In genomic region chr1:59298178-59298583, GRCh38 we compare ENCODE assay signal across 9 cellular contexts. TPM values are rescaled to one million over a fixed set of nuclear protein-coding genes. Genes with fewer than 3 reads are reported as not detected.
DNase-seq lines count a peak whose midpoint lies in the region; ATAC-seq, FAIRE-seq and TF ChIP-seq lines count a peak whose summit lies in the region.
"Had no signal": no experiment of that assay in that cellular context is flagged by ENCODE, and none has a peak within 500 bp of the region (broad histone marks: within the 10 kb centered on the region; RNA-seq: fewer than 3 reads in every experiment).

No MANE protein-coding gene starts in this region.

- peak overlapping the region in 1 of 2 experiments; percentile 52; a peak in 1 of 4 replicates for H3K4me2 ChIP-seq in H1 (ENCODE audit: insufficient read depth in 1 of 2, low read depth in 2 of 2, low read length in 2 of 2)

- no peak overlapping the region for H3K56ac ChIP-seq in H1 (replicated peaks; ENCODE audit: insufficient read length, low read depth, low read length)

- peaks cover 10% of the 10 kb centered on the region for H3K36me3 Mint-ChIP-seq in stimulated activated naive CD8-positive, alpha-beta T cell treated with anti-CD3 and anti-CD28 coated beads, Interleukin-15, Interleukin-2, amounts not matched to agents 100 ng/mL and 50 ng/mL, for 24 hours (ENCODE audit: low read depth)
- peaks cover 44% of the 10 kb centered on the region for H3K36me3 Mint-ChIP-seq in nephron progenitor cell (ENCODE audit: low read depth)

- no peak overlapping the region for H4K5ac ChIP-seq in H1 (ENCODE audit: insufficient read length, low read depth, low read length)

- no peaks in the 10 kb centered on the region for H4K20me1 ChIP-seq in H1 (replicated peaks in 1 of 2; ENCODE audit: control insufficient read depth in 1 of 2, insufficient read depth in 2 of 2, low read length in 2 of 2)

- no peak overlapping the region for H4K8ac ChIP-seq in H1 (ENCODE audit: extremely low read depth, insufficient read depth, low read length)

- H3K36me3 ChIP-seq in H1 (ENCODE audit: control insufficient read depth in 2 of 4, insufficient read depth in 4 of 4, low read length in 3 of 4), result no peaks in the 10 kb centered on the region; a peak in 1 of 8 replicates

- TF ChIP-seq EP300 in H1 (IDR thresholded peaks at IDR 0.05; ENCODE audit: borderline replicate concordance in 1 of 2, low read depth in 2 of 2, low read length in 2 of 2), result no peak

- CTCF ChIA-PET in H1 (lab: Charles Lee; ENCODE audit: partially characterized antibody), result interaction anchor here (0.7 kb wide), 2 partner anchors 23 to 285 kb away, joined by 3 read pairs; no protein-coding TSS in a partner anchor

- WGBS in H1 (ENCODE audit: extremely low coverage in 1 of 2, insufficient coverage in 1 of 2, insufficient read length in 1 of 2, insufficient replicate concordance in 2 of 2, low coverage in 1 of 2, low lambda C conversion rate in 2 of 2, missing lambda C conversion rate in 1 of 2), 2 experiments, result 88% methylated on average over 1 of the region's 1 CpG; no CpG with 5 or more reads in 1 of the 2 experiments

- H3K4me3 Mint-ChIP-seq in stimulated activated naive CD8-positive, alpha-beta T cell treated with anti-CD3 and anti-CD28 coated beads, Interleukin-15, Interleukin-2, amounts not matched to agents 100 ng/mL and 50 ng/mL, for 24 hours, result peak overlapping the region; percentile 87
- H3K4me3 Mint-ChIP-seq in nephron progenitor cell, result peak overlapping the region; percentile 57

- H4K91ac ChIP-seq in H1 (replicated peaks; ENCODE audit: insufficient read length, low read length), result no peak overlapping the region

- H3K4me1 ChIP-seq in H1 (replicated peaks in 1 of 4; ENCODE audit: control insufficient read depth in 3 of 4, insufficient read depth in 4 of 4, low read length in 3 of 4), result peaks cover 0 to 7% (median 3%) of the 10 kb centered on the region in 4 experiments; a peak in 4 of 7 replicates

- H3K27ac ChIP-seq in H1 (ENCODE audit: low read depth, low read length), result no peak overlapping the region

- H2AFZ ChIP-seq in H1 (ENCODE audit: low read length), result no peak overlapping the region

- no peak for TF ChIP-seq POLR2A in H1 (IDR thresholded peaks at IDR 0.05; ENCODE audit: control extremely low read depth in 1 of 2, low read depth in 2 of 2, low read length in 2 of 2)

- H3K27ac Mint-ChIP-seq in stimulated activated naive CD8-positive, alpha-beta T cell treated with anti-CD3 and anti-CD28 coated beads, Interleukin-15, Interleukin-2, amounts not matched to agents 100 ng/mL and 50 ng/mL, for 24 hours, result peak overlapping the region; percentile 89
- peak overlapping the region; percentile 64 for H3K27ac Mint-ChIP-seq in nephron progenitor cell

- no peak for TF ChIP-seq RAD21 in H1 (IDR thresholded peaks at IDR 0.05 in 1 of 2, conservative IDR thresholded peaks at IDR 0.05 in 1 of 2; ENCODE audit: low read depth in 2 of 2, low read length in 2 of 2)

- H2BK20ac ChIP-seq in H1 (ENCODE audit: low read length), result 0 out of 2 replicates have a peak overlapping the region, but pooled peaks have one; percentile 55

- H2AK5ac ChIP-seq in H1 (ENCODE audit: low read depth, low read length), result no peak overlapping the region

- no peak overlapping the region for H3K18ac ChIP-seq in H1 (ENCODE audit: extremely low read depth, low read length)

- H3K9me3 ChIP-seq in H1 (ENCODE audit: insufficient read depth in 2 of 2, low read depth in 1 of 2, low read length in 1 of 2), result 0 out of 4 replicates have a peak, but pooled peaks cover 0 to 3% of the 10 kb centered on the region in 2 experiments

- peaks cover 34% of the 10 kb centered on the region for H3K4me1 Mint-ChIP-seq in stimulated activated naive CD8-positive, alpha-beta T cell treated with anti-CD3 and anti-CD28 coated beads, Interleukin-15, Interleukin-2, amounts not matched to agents 100 ng/mL and 50 ng/mL, for 24 hours (ENCODE audit: low read depth)
- peaks cover 37% of the 10 kb centered on the region for H3K4me1 Mint-ChIP-seq in nephron progenitor cell

- H3K9ac ChIP-seq in H1 (replicated peaks in 1 of 4; ENCODE audit: extremely low read depth in 1 of 4, low read depth in 3 of 4, low read length in 3 of 4), result no peak overlapping the region

- H3K23ac ChIP-seq in H1 (ENCODE audit: insufficient read length), result no peak overlapping the region

- H2BK15ac ChIP-seq in H1 (ENCODE audit: low read length), result peak overlapping the region; percentile 54; the same call in 1 of the 2 replicates

- no peak overlapping the region for H2BK5ac ChIP-seq in H1 (ENCODE audit: low read depth, low read length)

- no peak for ATAC-seq in stimulated activated naive CD8-positive, alpha-beta T cell treated with anti-CD3 and anti-CD28 coated beads, Interleukin-15, Interleukin-2, amounts not matched to agents 100 U/mL and 50 U/mL, for 24 hours
- ATAC-seq in HG03354 (IDR thresholded peaks at IDR 0.05; ENCODE audit: poor library complexity, severe bottlenecking, unreplicated experiment), result no peak

- H2BK120ac ChIP-seq in H1 (replicated peaks; ENCODE audit: low read depth, low read length), result no peak overlapping the region

- no peak for DNase-seq in stimulated activated naive CD8-positive, alpha-beta T cell treated with anti-CD3 and anti-CD28 coated beads, Interleukin-15, Interleukin-2, amounts not matched to agents 100 U/mL and 50 U/mL, for 24 hours
- DNase-seq in H1 (ENCODE audit: low read depth in 1 of 2, low spot score in 2 of 2) (no peak), nephron progenitor cell (no peak), NCI-H2081 (lab: John Stamatoyannopoulos, UW) (no peak), NCI-H1417 (lab: John Stamatoyannopoulos, UW) (no peak), AG08396 (ENCODE audit: low spot score) (no peak)
- DNase-seq: erythroblast had no signal

- H3K27me3 Mint-ChIP-seq in stimulated activated naive CD8-positive, alpha-beta T cell treated with anti-CD3 and anti-CD28 coated beads, Interleukin-15, Interleukin-2, amounts not matched to agents 100 ng/mL and 50 ng/mL, for 24 hours, result no peaks in the 10 kb centered on the region
- H3K27me3 Mint-ChIP-seq in nephron progenitor cell (ENCODE audit: low read depth, poor library complexity), result peaks cover 4% of the 10 kb centered on the region

- H3K27me3 ChIP-seq in H1 (replicated peaks in 1 of 4; ENCODE audit: control insufficient read depth in 3 of 4, extremely low read depth in 1 of 4, insufficient read depth in 3 of 4, low read length in 3 of 4), result no peaks in the 10 kb centered on the region

- H3K23me2 ChIP-seq in H1 (ENCODE audit: low read depth, low read length), result peaks cover 6% of the 10 kb centered on the region

- POLR2A ChIA-PET in H1 (lab: Charles Lee; ENCODE audit: partially characterized antibody), result no interaction called here

- H2BK12ac ChIP-seq in H1 (ENCODE audit: low read depth, low read length), result no peak overlapping the region; the same call in 1 of the 2 replicates

- H3K4me3 ChIP-seq in H1 (ENCODE audit: extremely low read depth in 1 of 4, insufficient read depth in 2 of 4, low read depth in 3 of 4, low read length in 4 of 4), result no peak overlapping the region

- TF ChIP-seq CTCF in H1 (IDR thresholded peaks at IDR 0.05; ENCODE audit: control extremely low read depth in 1 of 3, insufficient read depth in 1 of 3, low read depth in 1 of 3, low read length in 3 of 3) (no peak), nephron progenitor cell (IDR thresholded peaks at IDR 0.05) (no peak)

- H3K79me1 ChIP-seq in H1 (ENCODE audit: low read depth, low read length), result no peaks in the 10 kb centered on the region; the same call in 1 of the 2 replicates

- no peak overlapping the region for H3K14ac ChIP-seq in H1 (ENCODE audit: insufficient read length)

- FAIRE-seq in H1 (lab: Jason Lieb, UNC), result no peak

- H3K79me2 ChIP-seq in H1 (ENCODE audit: control insufficient read depth in 1 of 2, insufficient read depth in 2 of 2, low read length in 2 of 2), result no peaks in the 10 kb centered on the region

- no peak overlapping the region for H3K4ac ChIP-seq in H1 (replicated peaks; ENCODE audit: insufficient read length, low read depth, low read length)

- peaks cover 5% of the 10 kb centered on the region for H3K9me3 Mint-ChIP-seq in stimulated activated naive CD8-positive, alpha-beta T cell treated with anti-CD3 and anti-CD28 coated beads, Interleukin-15, Interleukin-2, amounts not matched to agents 100 ng/mL and 50 ng/mL, for 24 hours
- H3K9me3 Mint-ChIP-seq in nephron progenitor cell, result peaks cover 39% of the 10 kb centered on the region

TF ChIP-seq in H1, 55 proteins besides CTCF, POLR2A, EP300 and RAD21 (continues in another document):
- no peak for TF ChIP-seq POLR2AphosphoS5 (IDR thresholded peaks at IDR 0.05; ENCODE audit: low read depth, low read length)
- no peak for TF ChIP-seq SP1 (IDR thresholded peaks at IDR 0.05; ENCODE audit: low read depth, low read length)
- no peak for TF ChIP-seq USF2 (IDR thresholded peaks at IDR 0.05; ENCODE audit: low read length)
- TF ChIP-seq HDAC2 (IDR thresholded peaks at IDR 0.05; ENCODE audit: borderline replicate concordance in 1 of 2, low read depth in 2 of 2, low read length in 2 of 2), result no peak
- TF ChIP-seq CREB1 (IDR thresholded peaks at IDR 0.05), result no peak
- TF ChIP-seq CEBPB (IDR thresholded peaks at IDR 0.05; ENCODE audit: low read depth, low read length), result no peak
- TF ChIP-seq SAP30 (IDR thresholded peaks at IDR 0.05; ENCODE audit: insufficient read depth, insufficient replicate concordance, low read length), result no peak
- no peak for TF ChIP-seq SRF (IDR thresholded peaks at IDR 0.05; ENCODE audit: low read depth, low read length)
- no peak for TF ChIP-seq TBP (IDR thresholded peaks at IDR 0.05; ENCODE audit: low read depth, low read length)
- TF ChIP-seq CHD2 (IDR thresholded peaks at IDR 0.05; ENCODE audit: low read length), result no peak
- no peak for TF ChIP-seq SP4 (IDR thresholded peaks at IDR 0.05; ENCODE audit: low read length)
- TF ChIP-seq PHF8 (conservative IDR thresholded peaks at IDR 0.05; ENCODE audit: low read depth, low read length), result no peak

RNA-seq across cellular contexts. Expression of gene FGGY, which starts 1.3 kb away (rescaled TPM):
- 10.3 and 13.8 TPM in 2 replicates for total RNA-seq in H1 (2021; fragmentation: NEBNext Ultra II Directional; extraction: Animal tissue kit (Norgen Biotek cat#: 25700))
- polyA plus RNA-seq in H1 (2011; rRNA removed), result 12.0 and 12.5 TPM in 2 replicates
- polyA plus RNA-seq in H1 (2011; cell fraction: cytosol; rRNA removed), result 13.1 TPM
- polyA plus RNA-seq in H1 (2011; cell fraction: nucleus; rRNA removed), result 13.2 TPM
- 9.4 to 12.2 TPM (median 10.7 TPM) in 4 replicates for polyA plus RNA-seq in H1 (2012, experiment 1 of 2)
- polyA plus RNA-seq in H1 (2012, experiment 2 of 2), result 4.6 TPM
- polyA plus RNA-seq in H1 (2013, experiment 1 of 2), result 3.4 TPM
- 5.0 TPM for polyA plus RNA-seq in H1 (2013, experiment 2 of 2)
- polyA minus RNA-seq in H1 (2011; rRNA and poly(A)+ RNA removed), result 30.5 and 40.2 TPM in 2 replicates
- polyA minus RNA-seq in H1 (2011; cell fraction: cytosol; rRNA and poly(A)+ RNA removed), result 11.7 TPM
- polyA minus RNA-seq in H1 (2011; cell fraction: nucleus; rRNA and poly(A)+ RNA removed), result 58.0 TPM
